ENCODE assay signal across 22 cellular contexts in the genomic region with DNA sequence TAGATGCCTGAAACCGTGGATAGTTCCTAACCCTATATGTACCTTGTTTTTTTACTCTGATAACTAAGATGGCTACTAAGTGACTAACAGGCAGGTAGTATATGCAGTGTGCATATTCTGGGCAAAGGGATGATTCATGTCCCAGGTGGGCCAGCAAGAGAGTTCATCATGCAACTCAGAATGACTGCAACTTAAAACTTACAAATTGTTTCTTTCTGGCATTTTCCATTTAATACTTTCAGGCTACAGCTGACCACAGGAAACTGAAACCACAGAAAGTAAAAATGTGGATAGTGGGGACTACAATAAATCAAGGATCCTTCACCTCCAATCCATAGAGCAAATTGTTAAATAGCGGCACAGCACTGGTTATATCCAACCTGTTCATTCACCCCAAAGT. TPM values are rescaled to one million over a fixed set of nuclear protein-coding genes. Genes with fewer than 3 reads are reported as not detected.
DNase-seq lines count a peak whose midpoint lies in the region; ATAC-seq and TF ChIP-seq lines count a peak whose summit lies in the region.
"Had no signal": no experiment of that assay in that cellular context is flagged by ENCODE, and none has a peak within 500 bp of the region (broad histone marks: within the 10 kb centered on the region; RNA-seq: fewer than 3 reads in every experiment).

No MANE protein-coding gene starts in this region.

- in situ Hi-C loops in IMR-90 (cut with MboI; ENCODE audit: low sequenced_read_pairs) = loop anchor here (25.0 kb wide), 1 partner anchor 804 kb away; no protein-coding TSS in a partner anchor

- H2BK120ac ChIP-seq in IMR-90 (ENCODE audit: low read depth, low read length) (no peak overlapping the region), mesenchymal stem cell (ENCODE audit: low read depth, low read length) (no peak overlapping the region)

- H3K14ac ChIP-seq in IMR-90 (replicated peaks; ENCODE audit: low read depth, low read length) = no peak overlapping the region
- no peak overlapping the region for H3K14ac ChIP-seq in mesenchymal stem cell (ENCODE audit: low read length in 2 of 2)

- H3K9ac ChIP-seq in IMR-90 (ENCODE audit: low read depth, low read length) = no peak overlapping the region
- H3K9ac ChIP-seq in mesenchymal stem cell (ENCODE audit: low read length) = no peak overlapping the region
- H3K9ac ChIP-seq: BLaER1 treated with 17β-estradiol and CSF1 and Interleukin-3, amounts not matched to agents 10 nM and 100 nM had no signal

- no peak overlapping the region for H2BK5ac ChIP-seq in IMR-90 (ENCODE audit: low read depth, low read length, poor library complexity, severe bottlenecking)
- H2BK5ac ChIP-seq in mesenchymal stem cell (ENCODE audit: low read depth, low read length, poor library complexity, severe bottlenecking) = no peak overlapping the region

- CTCF ChIA-PET in IMR-90 (lab: Yijun Ruan, JAX) = no interaction called here

- POLR2A ChIA-PET in IMR-90 (lab: Charles Lee; ENCODE audit: unreplicated experiment) = no interaction called here

- no peak overlapping the region for H2BK15ac ChIP-seq in IMR-90 (ENCODE audit: low read depth, low read length)
- no peak overlapping the region for H2BK15ac ChIP-seq in mesenchymal stem cell (ENCODE audit: low read depth, poor library complexity, severe bottlenecking)

- H3K18ac ChIP-seq in IMR-90 (ENCODE audit: low read depth, low read length) = no peak overlapping the region
- H3K18ac ChIP-seq in mesenchymal stem cell (ENCODE audit: low read depth in 1 of 2, low read length in 2 of 2) = no peak overlapping the region

- H3K4me3 ChIP-seq in IMR-90 (ENCODE audit: insufficient read depth, low read depth, low read length) = no peak overlapping the region
- H3K4me3 ChIP-seq in epithelial cell of esophagus (ENCODE audit: low read length) = no peak overlapping the region
- no peak overlapping the region for H3K4me3 ChIP-seq in mesenchymal stem cell (ENCODE audit: insufficient read depth in 1 of 2, low read depth in 1 of 2, low read length in 2 of 2)
- no peak overlapping the region for H3K4me3 ChIP-seq in left lung
- H3K4me3 ChIP-seq: BLaER1 treated with 17β-estradiol and CSF1 and Interleukin-3, amounts not matched to agents 10 nM and 100 nM; GM12878; K562; SJCRH30 had no signal

- H4K20me1 ChIP-seq in IMR-90 (ENCODE audit: insufficient read depth, low read length) = no peaks in the 10 kb centered on the region
- H4K20me1 ChIP-seq: BLaER1 treated with 17β-estradiol and CSF1 and Interleukin-3, amounts not matched to agents 10 nM and 100 nM had no signal

- no peak overlapping the region for H2BK12ac ChIP-seq in mesenchymal stem cell (ENCODE audit: low read length in 2 of 2)

- TF ChIP-seq CTCF in IMR-90 (conservative IDR thresholded peaks at IDR 0.05; ENCODE audit: low read depth, low read length) (no peak), epithelial cell of esophagus (IDR thresholded peaks at IDR 0.05; ENCODE audit: insufficient read depth, low read depth, low read length, missing control alignments) (no peak), left lung (IDR thresholded peaks at IDR 0.05) (no peak)

- H3K4me1 ChIP-seq in IMR-90 (ENCODE audit: control insufficient read depth, insufficient read depth, low read length) (peaks cover 2% of the 10 kb centered on the region; the same call in 1 of the 2 replicates), mesenchymal stem cell (ENCODE audit: control insufficient read depth, insufficient read depth, low read depth, low read length) (peaks cover 2% of the 10 kb centered on the region), left lung (no peaks in the 10 kb centered on the region)
- H3K4me1 ChIP-seq: SJCRH30 had no signal

- H2AFZ ChIP-seq in IMR-90 (replicated peaks; ENCODE audit: low read length, poor library complexity) = no peak overlapping the region
- H2AFZ ChIP-seq in mesenchymal stem cell (ENCODE audit: low read depth, low read length) = no peak overlapping the region

- no peak overlapping the region for H4K8ac ChIP-seq in IMR-90 (ENCODE audit: low read depth in 2 of 2, low read length in 2 of 2)
- no peak overlapping the region for H4K8ac ChIP-seq in mesenchymal stem cell (ENCODE audit: low read length)

- no peak overlapping the region for H3K56ac ChIP-seq in IMR-90 (ENCODE audit: extremely low read depth, insufficient read depth, low read length)

- no peak for TF ChIP-seq RAD21 in IMR-90 (IDR thresholded peaks at IDR 0.05; ENCODE audit: low read length)

- H3K79me1 ChIP-seq in IMR-90 (ENCODE audit: low read depth in 1 of 2, low read length in 2 of 2) (no peaks in the 10 kb centered on the region), mesenchymal stem cell (replicated peaks; ENCODE audit: low read length, poor library complexity, severe bottlenecking) (no peaks in the 10 kb centered on the region)

- H3K36me3 ChIP-seq in IMR-90 (ENCODE audit: control insufficient read depth, insufficient read depth, low read length) = no peaks in the 10 kb centered on the region
- H3K36me3 ChIP-seq in mesenchymal stem cell (ENCODE audit: control insufficient read depth in 1 of 2, insufficient read depth in 2 of 2, low read depth in 1 of 2, low read length in 2 of 2) = no peaks in the 10 kb centered on the region
- H3K36me3 ChIP-seq in left lung = no peaks in the 10 kb centered on the region
- H3K36me3 ChIP-seq: BLaER1 treated with 17β-estradiol and CSF1 and Interleukin-3, amounts not matched to agents 10 nM and 100 nM; SJCRH30 had no signal

- no peak overlapping the region for H4K91ac ChIP-seq in IMR-90 (ENCODE audit: insufficient read depth, low read depth, low read length)
- H4K91ac ChIP-seq in mesenchymal stem cell (ENCODE audit: low read length) = no peak overlapping the region

- no CpG with 5 or more reads among the region's 2 CpGs for WGBS in IMR-90 (ENCODE audit: extremely low coverage in 2 of 2, insufficient read length in 1 of 2), 2 experiments
- 100% methylated on average over 1 of the region's 2 CpGs for WGBS in mesenchymal stem cell

- no peak overlapping the region for H4K5ac ChIP-seq in IMR-90 (ENCODE audit: low read depth, low read length)

- H3K9me1 ChIP-seq in IMR-90 (ENCODE audit: insufficient read depth, low read length) = no peaks in the 10 kb centered on the region

- dilution Hi-C loops in IMR-90 (cut with HindIII; ENCODE audit: low sequenced_read_pairs, unreplicated experiment) = no loop called here

- H2AK9ac ChIP-seq in IMR-90 (replicated peaks; ENCODE audit: low read depth, low read length, poor library complexity) = no peak overlapping the region

- H2AK5ac ChIP-seq in IMR-90 (ENCODE audit: low read depth, low read length) = no peak overlapping the region
- no peak overlapping the region for H2AK5ac ChIP-seq in mesenchymal stem cell (ENCODE audit: low read length, severe bottlenecking)

- no TSS peak for BruUV-seq in IMR-90 (replicated peaks; lab: Mats Ljungman, UMichigan)

- H2BK20ac ChIP-seq in IMR-90 (ENCODE audit: low read depth, low read length) = no peak overlapping the region

- H3K4ac ChIP-seq in IMR-90 (ENCODE audit: low read depth, low read length) (no peak overlapping the region), mesenchymal stem cell (ENCODE audit: low read depth in 1 of 2, low read length in 2 of 2) (no peak overlapping the region)

- H3K9me3 ChIP-seq in IMR-90 (ENCODE audit: control insufficient read depth, insufficient read depth, low read length) (no peaks in the 10 kb centered on the region), mesenchymal stem cell (ENCODE audit: control insufficient read depth, low read length) (no peaks in the 10 kb centered on the region), left lung (peaks cover 0 to 5% of the 10 kb centered on the region in 2 donors)
- H3K9me3 ChIP-seq: SJCRH30 had no signal

- H3K23ac ChIP-seq in IMR-90 (ENCODE audit: low read depth, low read length) = no peak overlapping the region
- no peak overlapping the region for H3K23ac ChIP-seq in mesenchymal stem cell (ENCODE audit: low read length in 2 of 2)

- H3K27me3 ChIP-seq in IMR-90 (ENCODE audit: control insufficient read depth, insufficient read depth, low read length) (no peaks in the 10 kb centered on the region), mesenchymal stem cell (ENCODE audit: control insufficient read depth in 1 of 2, insufficient read depth in 1 of 2, low read length in 2 of 2) (no peaks in the 10 kb centered on the region), left lung (no peaks in the 10 kb centered on the region)
- H3K27me3 ChIP-seq: BLaER1 treated with 17β-estradiol and CSF1 and Interleukin-3, amounts not matched to agents 10 nM and 100 nM; SJCRH30 had no signal

- ATAC-seq in IMR-90 (ENCODE audit: low read depth) (no peak), GM21825 (IDR thresholded peaks at IDR 0.05; ENCODE audit: unreplicated experiment) (no peak), left lung (no peak)
- ATAC-seq: GM12878, K562 had no signal

- TF ChIP-seq POLR2A in IMR-90 (IDR thresholded peaks at IDR 0.05; ENCODE audit: low read depth, low read length) = no peak

- DNase-seq in IMR-90 = peak; percentile 2
- peak; percentile 13 for DNase-seq in amniotic epithelial cell (ENCODE audit: low read depth)
- peak; percentile 20 for DNase-seq in epithelial cell of esophagus (ENCODE audit: low read depth)
- peak; percentile 23 for DNase-seq in mesenchymal stem cell
- DNase-seq in DMS153 treated with DMSO at 0.1 percent for 48 hours (lab: John Stamatoyannopoulos, UW; ENCODE audit: unreplicated experiment) = no peak
- DNase-seq in left lung = no peak
- DNase-seq: Caco-2; CD4-positive, alpha-beta memory T cell; DMS 273 treated with DMSO at 0.1 percent for 48 hours; DND-41; H7; NCI-H1105; NCI-H146; NCI-H2029; NCI-H2227 treated with DMSO at 0.1 percent for 48 hours; NCI-H510A; NCI-H748 treated with DMSO at 0.1 percent for 48 hours; SJCRH30 had no signal

- H3K27ac ChIP-seq in IMR-90 (ENCODE audit: insufficient read depth, low read length) = no peak overlapping the region
- H3K27ac ChIP-seq in mesenchymal stem cell (ENCODE audit: low read length, poor library complexity, severe bottlenecking) = no peak overlapping the region
- H3K27ac ChIP-seq in left lung = no peak overlapping the region
- H3K27ac ChIP-seq: SJCRH30 had no signal

- intact Hi-C loops in IMR-90 (cut with micrococcal nuclease) (no loop called here), left lung (cut with DNase I) (no loop called here)

- H3K4me2 ChIP-seq in IMR-90 (ENCODE audit: low read depth, low read length) (no peak overlapping the region), mesenchymal stem cell (ENCODE audit: low read length, poor library complexity, severe bottlenecking) (no peak overlapping the region)

RNA-seq across cellular contexts. Expression of a gene that starts 30.7 kb away (rescaled TPM):
- 158 and 159 TPM in 2 replicates for total RNA-seq in IMR-90 (2012; rRNA removed)
- polyA plus RNA-seq in IMR-90 (2012; rRNA removed) = 45.3 and 47.5 TPM in 2 replicates
- polyA plus RNA-seq in IMR-90 (2012; cell fraction: cytosol; rRNA removed) = 20.7 and 25.5 TPM in 2 replicates
- 17.1 and 53.0 TPM in 2 replicates for polyA plus RNA-seq in IMR-90 (2012; cell fraction: nucleus; rRNA removed; ENCODE audit: low replicate concordance)
- polyA plus RNA-seq in mesenchymal stem cell (2013, experiment 1 of 2) = 102 TPM
- polyA plus RNA-seq in mesenchymal stem cell (2013, experiment 2 of 2) = 96.6 TPM
- total RNA-seq in left lung = 100 to 1,000 TPM; 217 to 335 TPM

Comparison
In these comparisons a context has a peak if more than half of its experiments do, and no peak if none do; other contexts are left out.
1. DNase-seq: peak in IMR-90 (single experiment), amniotic epithelial cell (single experiment), epithelial cell of esophagus (single experiment) and mesenchymal stem cell (single experiment); none in DMS153 treated with DMSO at 0.1 percent for 48 hours (single experiment) and left lung (0 of 2).